ENCODE assay signal across 8 cellular contexts in genomic region chrX:14029425-14030247, GRCh38. TPM values are rescaled to one million over a fixed set of nuclear protein-coding genes. Genes with fewer than 3 reads are reported as not detected.
A peak's percentile ranks its signal among the peaks of the same experiment; 100 is the strongest.
DNase-seq lines count a peak whose midpoint lies in the region; ATAC-seq and TF ChIP-seq lines count a peak whose summit lies in the region.

A gene with protein sequence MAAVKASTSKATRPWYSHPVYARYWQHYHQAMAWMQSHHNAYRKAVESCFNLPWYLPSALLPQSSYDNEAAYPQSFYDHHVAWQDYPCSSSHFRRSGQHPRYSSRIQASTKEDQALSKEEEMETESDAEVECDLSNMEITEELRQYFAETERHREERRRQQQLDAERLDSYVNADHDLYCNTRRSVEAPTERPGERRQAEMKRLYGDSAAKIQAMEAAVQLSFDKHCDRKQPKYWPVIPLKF (minus strand): TSS chrX:14029892. CDS start chrX:14021478, 8,414 bp downstream.

- CTCF ChIA-PET in activated CD4-positive, alpha-beta T cell treated with anti-CD3 and anti-CD28 coated beads, Interleukin-2, amount 10 ng/mL, durations not matched to agents 7 days and 5 days (lab: Charles Lee) = interaction anchor here (1.8 kb wide), 1 partner anchor 1083 kb away, joined by 4 read pairs; no protein-coding TSS in a partner anchor

- TF ChIP-seq POLR2A in GM19099 (IDR thresholded peaks at IDR 0.05; ENCODE audit: extremely low read depth, insufficient read length, low read depth) = peak; percentile 88

- peaks cover 52% of the 10 kb centered on the region for H3K4me1 Mint-ChIP-seq in activated CD4-positive, alpha-beta T cell treated with anti-CD3 and anti-CD28 coated beads, Interleukin-2, amount 10 ng/mL, durations not matched to agents 7 days and 5 days

- H3K9me3 Mint-ChIP-seq in activated CD4-positive, alpha-beta T cell treated with anti-CD3 and anti-CD28 coated beads, Interleukin-2, amount 10 ng/mL, durations not matched to agents 7 days and 5 days = no peaks in the 10 kb centered on the region

- H3K36me3 Mint-ChIP-seq in activated CD4-positive, alpha-beta T cell treated with anti-CD3 and anti-CD28 coated beads, Interleukin-2, amount 10 ng/mL, durations not matched to agents 7 days and 5 days (ENCODE audit: low read depth) = peaks cover 7% of the 10 kb centered on the region

- POLR2A ChIA-PET in activated CD4-positive, alpha-beta T cell treated with anti-CD3 and anti-CD28 coated beads, Interleukin-2, amount 10 ng/mL, durations not matched to agents 7 days and 5 days (lab: Charles Lee) = no interaction called here

- ATAC-seq in HG03439 (IDR thresholded peaks at IDR 0.05; ENCODE audit: unreplicated experiment) (peak; percentile 84), left lobe of liver (peak; percentile 99)

- H3K4me3 Mint-ChIP-seq in activated CD4-positive, alpha-beta T cell treated with anti-CD3 and anti-CD28 coated beads, Interleukin-2, amount 10 ng/mL, durations not matched to agents 7 days and 5 days = peak within 1 kb of the TSS; percentile 87

- peak within 1 kb of the TSS; percentile 97 for H3K27ac Mint-ChIP-seq in activated CD4-positive, alpha-beta T cell treated with anti-CD3 and anti-CD28 coated beads, Interleukin-2, amount 10 ng/mL, durations not matched to agents 7 days and 5 days

- DNase-seq in Ammon's horn (ENCODE audit: low spot score) (peak; percentile 82), NCI-H524 treated with DMSO at 0.1 percent for 48 hours (lab: John Stamatoyannopoulos, UW) (peak; percentile 79), dedifferentiated amniotic fluid mesenchymal stem cell (ENCODE audit: extremely low spot score) (peak; percentile 77), left lobe of liver (ENCODE audit: low spot score) (peak; percentile 84)
- peak; percentile 84 for DNase-seq in activated CD4-positive, alpha-beta T cell treated with anti-CD3 and anti-CD28 coated beads, Interleukin-2, amount 10 ng/mL, durations not matched to agents 7 days and 5 days
- DNase-seq in stimulated activated CD4-positive, alpha-beta T cell treated with anti-CD3 and anti-CD28 coated beads, Interleukin-2, amount 100 ng/mL, for 4 hours (ENCODE audit: low read depth) = peak; percentile 78

- peaks cover 4% of the 10 kb centered on the region for H3K27me3 Mint-ChIP-seq in activated CD4-positive, alpha-beta T cell treated with anti-CD3 and anti-CD28 coated beads, Interleukin-2, amount 10 ng/mL, durations not matched to agents 7 days and 5 days

RNA-seq across cellular contexts. Expression of the gene that starts here (rescaled TPM):
- total RNA-seq in activated CD4-positive, alpha-beta T cell treated with anti-CD3 and anti-CD28 coated beads, Interleukin-2, amount 10 ng/mL, durations not matched to agents 7 days and 5 days = 10 to 100 TPM; 17.4 to 17.5 TPM
- 7.5 TPM for total RNA-seq in left lobe of liver

Comparison
In these comparisons a context has a peak if more than half of its experiments do, and no peak if none do; other contexts are left out.
1. Peak in every context shown above with its lines: DNase-seq and ATAC-seq.